Comparison of ENCODE assay signal across 8 cellular contexts in the genomic region with DNA sequence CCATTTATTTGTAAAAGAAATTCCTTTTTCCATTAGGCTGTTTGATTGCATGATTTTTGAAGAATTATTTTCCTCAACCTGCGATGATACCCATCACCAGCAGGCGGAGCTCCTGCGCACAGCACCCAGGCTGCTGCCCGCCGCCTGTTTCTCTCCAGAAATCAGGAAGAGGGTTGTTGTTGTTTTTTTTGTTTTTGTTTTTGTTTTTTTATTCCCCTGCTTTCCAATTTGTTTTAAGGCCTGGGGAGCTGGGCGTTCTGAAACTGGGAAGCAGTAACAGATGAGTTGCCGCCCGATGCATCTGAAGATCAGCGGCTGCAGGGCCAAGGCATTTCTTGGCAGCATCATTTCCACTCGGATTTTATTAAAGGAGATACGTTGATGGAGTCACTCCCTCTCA.
DNase-seq lines count a peak whose midpoint lies in the region; ATAC-seq and TF ChIP-seq lines count a peak whose summit lies in the region.

No MANE protein-coding gene starts in this region.

- 0 out of 2 replicates have a peak, but pooled peaks cover 4% of the 10 kb centered on the region for H3K4me1 ChIP-seq in PC-3 (ENCODE audit: insufficient read depth, low read length)

- no peak overlapping the region for H3K4me3 Mint-ChIP-seq in activated T-helper 1 cell treated with anti-CD3 and anti-CD28 coated beads, Interleukin-12 subunit alpha, Interleukin-12 subunit beta, Interleukin-2, Interleukin-4 antibody, amounts not matched to agents 30 ng/mL and 10 ng/mL and 1 ng/mL, durations not matched to agents 14 hours and 24 hours and 36 hours

- DNase-seq in GM19238 (ENCODE audit: insufficient read length, low spot score) (peak; percentile 49), PC-3 (peak; percentile 60), germinal center (ENCODE audit: low spot score) (peak; percentile 63), renal cortical epithelial cell (ENCODE audit: low read depth) (peak; percentile 21), 8988T (no peak)
- DNase-seq in activated T-helper 1 cell treated with anti-CD3 and anti-CD28 coated beads, Interleukin-12 subunit alpha, Interleukin-12 subunit beta, Interleukin-2, Interleukin-4 antibody, amounts not matched to agents 30 ng/mL and 10 ng/mL and 1 ng/mL, durations not matched to agents 14 hours and 24 hours and 36 hours (ENCODE audit: low spot score): peak; percentile 14

- H3K79me2 ChIP-seq in PC-3 (ENCODE audit: low read length): no peaks in the 10 kb centered on the region

- H3K4me3 ChIP-seq in PC-3 (ENCODE audit: low read length): peak overlapping the region; percentile 54

- H3K9me2 ChIP-seq in PC-3 (replicated peaks; ENCODE audit: low read length): no peaks in the 10 kb centered on the region

- no peaks in the 10 kb centered on the region for H3K9me3 Mint-ChIP-seq in activated T-helper 1 cell treated with anti-CD3 and anti-CD28 coated beads, Interleukin-12 subunit alpha, Interleukin-12 subunit beta, Interleukin-2, Interleukin-4 antibody, amounts not matched to agents 30 ng/mL and 10 ng/mL and 1 ng/mL, durations not matched to agents 14 hours and 24 hours and 36 hours

- POLR2A ChIA-PET in PC-3 (lab: Charles Lee; ENCODE audit: unreplicated experiment): no interaction called here

- peaks cover 1% of the 10 kb centered on the region for H3K36me3 Mint-ChIP-seq in activated T-helper 1 cell treated with anti-CD3 and anti-CD28 coated beads, Interleukin-12 subunit alpha, Interleukin-12 subunit beta, Interleukin-2, Interleukin-4 antibody, amounts not matched to agents 30 ng/mL and 10 ng/mL and 1 ng/mL, durations not matched to agents 14 hours and 24 hours and 36 hours (ENCODE audit: low read depth)

- peaks cover 3% of the 10 kb centered on the region for H3K27me3 Mint-ChIP-seq in activated T-helper 1 cell treated with anti-CD3 and anti-CD28 coated beads, Interleukin-12 subunit alpha, Interleukin-12 subunit beta, Interleukin-2, Interleukin-4 antibody, amounts not matched to agents 30 ng/mL and 10 ng/mL and 1 ng/mL, durations not matched to agents 14 hours and 24 hours and 36 hours (ENCODE audit: insufficient read depth)

- H3K9me3 ChIP-seq in PC-3 (ENCODE audit: low read length): no peaks in the 10 kb centered on the region

- H3K4me2 ChIP-seq in PC-3 (ENCODE audit: low read length): peak overlapping the region; percentile 75

- H3K27me3 ChIP-seq in PC-3 (ENCODE audit: low read length): no peaks in the 10 kb centered on the region

- TF ChIP-seq CTCF in C4-2B (conservative IDR thresholded peaks at IDR 0.05) (peak; percentile 97), PC-3 (conservative IDR thresholded peaks at IDR 0.05; ENCODE audit: low read depth, low read length) (peak; percentile 92)

- no peak overlapping the region for H3K27ac Mint-ChIP-seq in activated T-helper 1 cell treated with anti-CD3 and anti-CD28 coated beads, Interleukin-12 subunit alpha, Interleukin-12 subunit beta, Interleukin-2, Interleukin-4 antibody, amounts not matched to agents 30 ng/mL and 10 ng/mL and 1 ng/mL, durations not matched to agents 14 hours and 24 hours and 36 hours

- H3K36me3 ChIP-seq in PC-3 (ENCODE audit: low read depth, low read length): no peaks in the 10 kb centered on the region

- H3K27ac ChIP-seq in C4-2B: no peak overlapping the region
- no peak overlapping the region for H3K27ac ChIP-seq in PC-3 (ENCODE audit: low read length)

- peaks cover 26% of the 10 kb centered on the region for H3K4me1 Mint-ChIP-seq in activated T-helper 1 cell treated with anti-CD3 and anti-CD28 coated beads, Interleukin-12 subunit alpha, Interleukin-12 subunit beta, Interleukin-2, Interleukin-4 antibody, amounts not matched to agents 30 ng/mL and 10 ng/mL and 1 ng/mL, durations not matched to agents 14 hours and 24 hours and 36 hours (ENCODE audit: low read depth)

- peak overlapping the region; percentile 89 for H2AFZ ChIP-seq in PC-3 (ENCODE audit: low read length)

- H4K20me1 ChIP-seq in PC-3 (ENCODE audit: low read length): no peaks in the 10 kb centered on the region

- ATAC-seq in PC-3: peak; percentile 58
- ATAC-seq in HG02678 (IDR thresholded peaks at IDR 0.05; ENCODE audit: unreplicated experiment): no peak

- H3K9ac ChIP-seq in PC-3 (ENCODE audit: low read length): peak overlapping the region; percentile 64

- intact Hi-C loops in PC-3 (cut with micrococcal nuclease): loop anchor here (1.0 to 5.0 kb wide), 3 partner anchors 55 to 211 kb away; no protein-coding TSS in a partner anchor
- intact Hi-C loops in activated T-helper 1 cell treated with anti-CD3 and anti-CD28 coated beads, Interleukin-12 subunit alpha, Interleukin-12 subunit beta, Interleukin-2, Interleukin-4 antibody, amounts not matched to agents 30 ng/mL and 10 ng/mL and 1 ng/mL, durations not matched to agents 14 hours and 24 hours and 36 hours (cut with micrococcal nuclease): loop anchor here (1.0 to 2.0 kb wide), 6 partner anchors 55 to 650 kb away; no protein-coding TSS in a partner anchor

- no TSS peak for BruUV-seq in PC-3 (replicated peaks; lab: Mats Ljungman, UMichigan)

- H3F3A ChIP-seq in PC-3 (ENCODE audit: low read length, unreplicated experiment): no peaks in the 10 kb centered on the region

- CTCF ChIA-PET in PC-3 (lab: Charles Lee): interaction anchor here (0.6 to 0.8 kb wide), 3 partner anchors 55 to 1109 kb away, joined by 3 to 5 read pairs (median 3); no protein-coding TSS in a partner anchor
